In the genomic region with DNA sequence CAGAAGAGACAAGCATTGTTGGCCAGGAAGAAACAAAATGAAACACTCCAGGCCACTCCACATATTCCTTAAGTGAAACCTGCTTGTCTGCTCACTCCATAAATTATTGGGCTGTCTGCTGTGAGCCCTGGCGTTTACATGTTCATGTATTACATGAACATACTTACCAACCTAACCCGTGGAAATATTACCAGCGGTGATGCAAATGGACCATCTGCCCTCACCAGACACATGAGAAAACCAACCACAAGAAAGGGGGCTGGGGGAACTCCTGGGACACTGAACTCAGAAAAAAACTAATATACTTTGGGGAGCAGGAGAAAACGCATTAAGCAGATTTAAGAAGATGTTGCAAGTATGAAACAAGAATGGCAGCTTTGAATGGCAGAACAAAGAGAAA, we compare ENCODE assay signal across 17 cellular contexts.
"Had no signal": no experiment of that assay in that cellular context is flagged by ENCODE, and none has a peak within 500 bp of the region (broad histone marks: within the 10 kb centered on the region; RNA-seq: fewer than 3 reads in every experiment).

No MANE protein-coding gene starts in this region.

- H3K4me1 Mint-ChIP-seq: activated naive CD8-positive, alpha-beta T cell treated with anti-CD3 and anti-CD28 coated beads for 36 hours; brain; naive thymus-derived CD4-positive, alpha-beta T cell; stimulated activated effector memory CD8-positive, alpha-beta T cell treated with anti-CD3 and anti-CD28 coated beads, Interleukin-12 subunit alpha, Interleukin-12 subunit beta, amount 100 ng/mL, for 72 hours; T-helper 17 cell had no signal

- H3K36me3 ChIP-seq: gastrocnemius medialis, heart right ventricle, ovary, thyroid gland, vagina had no signal

- H3K36me3 Mint-ChIP-seq: activated naive CD8-positive, alpha-beta T cell treated with anti-CD3 and anti-CD28 coated beads for 36 hours; brain; stimulated activated effector memory CD8-positive, alpha-beta T cell treated with anti-CD3 and anti-CD28 coated beads, Interleukin-12 subunit alpha, Interleukin-12 subunit beta, amount 100 ng/mL, for 72 hours had no signal

- H3K27ac ChIP-seq: gastrocnemius medialis, heart right ventricle, ovary, thyroid gland, vagina had no signal

- H3K4me1 ChIP-seq: gastrocnemius medialis, heart right ventricle, thyroid gland, vagina had no signal

- H3K4me3 ChIP-seq: gastrocnemius medialis, heart right ventricle, ovary, thyroid gland, vagina had no signal

- H3K9me3 ChIP-seq: gastrocnemius medialis, heart right ventricle, ovary, thyroid gland, vagina had no signal

- H3K4me3 Mint-ChIP-seq: activated naive CD8-positive, alpha-beta T cell treated with anti-CD3 and anti-CD28 coated beads for 36 hours; activated T-helper 1 cell treated with anti-CD3 and anti-CD28 coated beads, Interleukin-12 subunit alpha, Interleukin-12 subunit beta, Interleukin-2, Interleukin-4 antibody, amounts not matched to agents 30 ng/mL and 10 ng/mL and 1 ng/mL, durations not matched to agents 14 hours and 24 hours and 36 hours; brain; dendritic cell treated with granulocyte-macrophage colony-stimulating factor and Interleukin-4, amounts not matched to agents 40 ng/mL and 50 ng/mL, for 4 days; naive thymus-derived CD4-positive, alpha-beta T cell; stimulated activated effector memory CD8-positive, alpha-beta T cell treated with anti-CD3 and anti-CD28 coated beads, Interleukin-12 subunit alpha, Interleukin-12 subunit beta, amount 100 ng/mL, for 72 hours; T-helper 17 cell had no signal

- H3K27me3 ChIP-seq: gastrocnemius medialis, heart right ventricle, ovary, thyroid gland, vagina had no signal

- DNase-seq: activated CD4-positive, alpha-beta T cell treated with anti-CD3 and anti-CD28 coated beads for 4 hours; activated CD8-positive, alpha-beta memory T cell treated with anti-CD3 and anti-CD28 coated beads, Interleukin-2, amount 50 U/mL, for 48 hours; activated naive CD8-positive, alpha-beta T cell treated with anti-CD3 and anti-CD28 coated beads for 36 hours; effector memory CD4-positive, alpha-beta T cell; gastrocnemius medialis; heart right ventricle; naive thymus-derived CD4-positive, alpha-beta T cell; ovary; stimulated activated CD4-positive, alpha-beta T cell treated with anti-CD3 and anti-CD28 coated beads, Interleukin-1b, Interleukin-23, amount 100 ng/mL, for 48 hours; T-helper 17 cell; thyroid gland had no signal

- H3K27ac Mint-ChIP-seq: activated naive CD8-positive, alpha-beta T cell treated with anti-CD3 and anti-CD28 coated beads for 36 hours; activated T-helper 1 cell treated with anti-CD3 and anti-CD28 coated beads, Interleukin-12 subunit alpha, Interleukin-12 subunit beta, Interleukin-2, Interleukin-4 antibody, amounts not matched to agents 30 ng/mL and 10 ng/mL and 1 ng/mL, durations not matched to agents 14 hours and 24 hours and 36 hours; brain; dendritic cell treated with granulocyte-macrophage colony-stimulating factor and Interleukin-4, amounts not matched to agents 40 ng/mL and 50 ng/mL, for 4 days; naive thymus-derived CD4-positive, alpha-beta T cell; stimulated activated effector memory CD8-positive, alpha-beta T cell treated with anti-CD3 and anti-CD28 coated beads, Interleukin-12 subunit alpha, Interleukin-12 subunit beta, amount 100 ng/mL, for 72 hours; T-helper 17 cell had no signal

- ATAC-seq: gastrocnemius medialis; heart right ventricle; naive thymus-derived CD4-positive, alpha-beta T cell; sciatic nerve; stimulated activated effector memory CD8-positive, alpha-beta T cell treated with anti-CD3 and anti-CD28 coated beads, Interleukin-12 subunit alpha, Interleukin-12 subunit beta, amount 100 ng/mL, for 72 hours; T-helper 17 cell had no signal

- H3K27me3 Mint-ChIP-seq: dendritic cell treated with granulocyte-macrophage colony-stimulating factor and Interleukin-4, amounts not matched to agents 40 ng/mL and 50 ng/mL, for 4 days; naive thymus-derived CD4-positive, alpha-beta T cell; T-helper 17 cell had no signal
